Comparison of ENCODE assay signal across 9 cellular contexts in genomic region chr4:10157478-10158354, GRCh38. TPM values are rescaled to one million over a fixed set of nuclear protein-coding genes. Genes with fewer than 3 reads are reported as not detected.
A peak's percentile ranks its signal among the peaks of the same experiment; 100 is the strongest.
DNase-seq lines count a peak whose midpoint lies in the region; ATAC-seq, FAIRE-seq and TF ChIP-seq lines count a peak whose summit lies in the region.
"Had no signal": no experiment of that assay in that cellular context is flagged by ENCODE, and none has a peak within 500 bp of the region (broad histone marks: within the 10 kb centered on the region; RNA-seq: fewer than 3 reads in every experiment).

No MANE protein-coding gene starts in this region.

- H3K27me3 Mint-ChIP-seq in CD4-positive, alpha-beta memory T cell = peaks cover 0 to 1% of the 10 kb centered on the region in 2 donors
- peaks cover 2% of the 10 kb centered on the region for H3K27me3 Mint-ChIP-seq in neural progenitor cell (ENCODE audit: insufficient read depth, low read depth)

- no peaks in the 10 kb centered on the region for H3K79me2 ChIP-seq in neural progenitor cell (ENCODE audit: low read depth)

- peaks cover 22 to 41% (median 29%) of the 10 kb centered on the region in 4 donors for H3K4me1 Mint-ChIP-seq in CD4-positive, alpha-beta memory T cell
- H3K4me1 Mint-ChIP-seq in neural progenitor cell = peaks cover 3% of the 10 kb centered on the region

- H3K4me3 Mint-ChIP-seq in CD4-positive, alpha-beta memory T cell = no peak overlapping the region
- no peak overlapping the region for H3K4me3 Mint-ChIP-seq in neural progenitor cell
- H3K4me3 Mint-ChIP-seq: T-helper 1 cell treated with Interleukin-12 subunit alpha and Interleukin-12 subunit beta and Interleukin-4 antibody, amounts not matched to agents 30 μg/mL and 1 μg/mL, for 36 hours had no signal

- no peak overlapping the region for H3K27ac ChIP-seq in CD4-positive, alpha-beta memory T cell (ENCODE audit: low read depth, low read length)
- H3K27ac ChIP-seq in neural progenitor cell = no peak overlapping the region

- CTCF ChIA-PET in CD4-positive, alpha-beta memory T cell (lab: Charles Lee; ENCODE audit: partially characterized antibody) = interaction anchor here (1.1 to 7.3 kb wide), 17 partner anchors 10 to 392 kb away, joined by 3 to 66 read pairs (median 4); partner anchors contain the start of gene WDR1

- FAIRE-seq in urothelium cell line (lab: Jason Lieb, UNC) = no peak

- H3K27me3 ChIP-seq in CD4-positive, alpha-beta memory T cell (ENCODE audit: insufficient read depth, low read length) = no peaks in the 10 kb centered on the region
- H3K27me3 ChIP-seq in neural progenitor cell = peaks cover 4% of the 10 kb centered on the region

- H3K4me1 ChIP-seq in CD4-positive, alpha-beta memory T cell (ENCODE audit: insufficient read depth, low read length) = peaks cover 34% of the 10 kb centered on the region
- no peaks in the 10 kb centered on the region for H3K4me1 ChIP-seq in neural progenitor cell

- H3K36me3 Mint-ChIP-seq in CD4-positive, alpha-beta memory T cell = no peaks in the 10 kb centered on the region
- H3K36me3 Mint-ChIP-seq in neural progenitor cell = no peaks in the 10 kb centered on the region

- H3K27ac Mint-ChIP-seq in CD4-positive, alpha-beta memory T cell = peak overlapping the region in 1 of 7 donors; percentile 19
- H3K27ac Mint-ChIP-seq in neural progenitor cell = no peak overlapping the region
- H3K27ac Mint-ChIP-seq: T-helper 1 cell treated with Interleukin-12 subunit alpha and Interleukin-12 subunit beta and Interleukin-4 antibody, amounts not matched to agents 30 μg/mL and 1 μg/mL, for 36 hours had no signal

- no peak overlapping the region for H3K4me2 ChIP-seq in neural progenitor cell

- TF ChIP-seq CTCF in fibroblast of pulmonary artery (IDR thresholded peaks at IDR 0.05; ENCODE audit: low read length, missing control alignments) (peak; percentile 92), neural progenitor cell (IDR thresholded peaks at IDR 0.05) (peak; percentile 87)

- peak in 4 of 5 donors; percentile 21 to 34 (median 28) for DNase-seq in CD4-positive, alpha-beta memory T cell
- DNase-seq in NCI-H748 (lab: John Stamatoyannopoulos, UW; ENCODE audit: unreplicated experiment) (peak; percentile 82), fibroblast of pulmonary artery (ENCODE audit: low read depth) (peak; percentile 93), neural progenitor cell (ENCODE audit: low spot score) (peak; percentile 81), urothelium cell line (ENCODE audit: low spot score) (peak; percentile 71)
- DNase-seq in activated T-cell treated with anti-CD3 and anti-CD28 coated beads, Interleukin-2, amount 50 U/mL, for 1 hour = peak; percentile 30

- H3F3A ChIP-seq in neural progenitor cell (ENCODE audit: low read depth) = no peaks in the 10 kb centered on the region

- POLR2A ChIA-PET in CD4-positive, alpha-beta memory T cell (lab: Charles Lee; ENCODE audit: partially characterized antibody) = interaction anchor here (1.9 kb wide), 1 partner anchor 40 kb away, joined by 9 read pairs; the partner anchor contains the start of gene WDR1

- H4K20me1 ChIP-seq in neural progenitor cell (ENCODE audit: low read depth) = no peaks in the 10 kb centered on the region

- H3K9ac ChIP-seq in neural progenitor cell = no peak overlapping the region

- peak; percentile 68 for ATAC-seq in GM19025 (IDR thresholded peaks at IDR 0.05; ENCODE audit: low read depth, unreplicated experiment)
- peak; percentile 88 for ATAC-seq in HG03342 (IDR thresholded peaks at IDR 0.05; ENCODE audit: unreplicated experiment)

- no peaks in the 10 kb centered on the region for H3K9me3 ChIP-seq in CD4-positive, alpha-beta memory T cell (ENCODE audit: control insufficient read depth in 1 of 2, low read length in 2 of 2)
- H3K9me3 ChIP-seq in neural progenitor cell (ENCODE audit: low read depth) = no peaks in the 10 kb centered on the region

- intact Hi-C loops in CD4-positive, alpha-beta memory T cell (cut with micrococcal nuclease) = loop anchor here (1.0 to 5.0 kb wide), 3 partner anchors 40 to 392 kb away; partner anchors contain the start of gene WDR1

- H2AFZ ChIP-seq in neural progenitor cell (replicated peaks) = peak overlapping the region; percentile 91

- H3K36me3 ChIP-seq in CD4-positive, alpha-beta memory T cell (ENCODE audit: insufficient read depth, low read length) = no peaks in the 10 kb centered on the region
- H3K36me3 ChIP-seq in neural progenitor cell = no peaks in the 10 kb centered on the region

- H3K4me3 ChIP-seq in CD4-positive, alpha-beta memory T cell (ENCODE audit: low read length in 2 of 2) = no peak overlapping the region
- H3K4me3 ChIP-seq in fibroblast of pulmonary artery (replicated peaks; ENCODE audit: low read depth, low read length) (no peak overlapping the region), neural progenitor cell (no peak overlapping the region)

- H3K9me3 Mint-ChIP-seq in CD4-positive, alpha-beta memory T cell = no peaks in the 10 kb centered on the region
- H3K9me3 Mint-ChIP-seq in neural progenitor cell = no peaks in the 10 kb centered on the region
- H3K9me3 Mint-ChIP-seq: T-helper 1 cell treated with Interleukin-12 subunit alpha and Interleukin-12 subunit beta and Interleukin-4 antibody, amounts not matched to agents 30 μg/mL and 1 μg/mL, for 36 hours had no signal

RNA-seq across cellular contexts. Expression of gene WDR1, which starts 41.1 kb away (rescaled TPM):
- total RNA-seq in CD4-positive, alpha-beta memory T cell = 100 to 1,000 TPM; 295 to 298 TPM
- 100 to 1,000 TPM; 337 to 348 TPM for polyA plus RNA-seq in CD4-positive, alpha-beta memory T cell
- 83.1 and 125 TPM in 2 replicates for total RNA-seq in neural progenitor cell (ENCODE audit: low replicate concordance)

Comparison
In these comparisons a context has a peak if more than half of its experiments do, and no peak if none do; other contexts are left out.
1. DNase-seq: peak in every context shown above with its lines; median percentile 93 in fibroblast of pulmonary artery; 82 in NCI-H748; 81 in neural progenitor cell; 71 in urothelium cell line; 30 in activated T-cell treated with anti-CD3 and anti-CD28 coated beads, Interleukin-2, amount 50 U/mL, for 1 hour; 28 in CD4-positive, alpha-beta memory T cell.